25 cellular contexts compared by ENCODE assay signal in the genomic region with DNA sequence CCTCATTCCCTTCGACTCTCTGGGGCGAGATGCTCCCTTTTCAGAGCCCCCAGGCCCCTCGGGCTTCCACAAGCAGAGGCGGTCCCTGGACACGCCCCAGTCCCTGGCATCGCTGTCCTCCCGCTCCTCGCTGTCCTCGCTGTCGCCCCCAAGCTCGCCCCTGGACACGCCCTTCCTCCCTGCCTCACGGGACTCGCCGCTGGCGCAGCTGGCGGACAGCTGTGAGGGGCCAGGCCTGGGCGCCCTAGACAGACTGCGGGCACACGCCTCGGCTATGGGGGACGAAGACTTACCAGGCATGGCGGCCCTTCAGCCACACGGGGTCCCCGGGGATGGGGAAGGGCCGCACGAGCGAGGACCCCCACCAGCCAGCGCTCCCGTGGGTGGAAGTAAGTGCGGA. TPM values are rescaled to one million over a fixed set of nuclear protein-coding genes. Genes with fewer than 3 reads are reported as not detected.
"Had no signal": no experiment of that assay in that cellular context is flagged by ENCODE, and none has a peak within 500 bp of the region (broad histone marks: within the 10 kb centered on the region; RNA-seq: fewer than 3 reads in every experiment).

No MANE protein-coding gene starts in this region.

- H3K27ac Mint-ChIP-seq: activated CD4-positive, alpha-beta memory T cell treated with anti-CD3 and anti-CD28 coated beads for 36 hours; activated CD4-positive, alpha-beta T cell treated with anti-CD3 and anti-CD28 coated beads, Interleukin-2, amount 10 ng/mL, durations not matched to agents 7 days and 5 days; activated naive CD4-positive, alpha-beta T cell treated with anti-CD3 and anti-CD28 coated beads, Interleukin-2, amount 50 U/mL, for 72 hours; activated naive CD8-positive, alpha-beta T cell treated with anti-CD3 and anti-CD28 coated beads, Interleukin-2, amount 50 U/mL, for 24 hours had no signal

- H3K4me3 Mint-ChIP-seq: activated CD4-positive, alpha-beta memory T cell treated with anti-CD3 and anti-CD28 coated beads for 36 hours; activated CD4-positive, alpha-beta T cell treated with anti-CD3 and anti-CD28 coated beads, Interleukin-2, amount 10 ng/mL, durations not matched to agents 7 days and 5 days; activated naive CD8-positive, alpha-beta T cell treated with anti-CD3 and anti-CD28 coated beads, Interleukin-2, amount 50 U/mL, for 24 hours; activated T-cell treated with anti-CD3 and anti-CD28 coated beads, Interleukin-2, amount 50 U/mL, for 4 hours; T-cell had no signal

- H3K9me3 ChIP-seq: ascending aorta, body of pancreas had no signal

- H3K36me3 Mint-ChIP-seq: activated naive CD4-positive, alpha-beta T cell treated with anti-CD3 and anti-CD28 coated beads, Interleukin-2, amount 50 U/mL, for 72 hours had no signal

- H3K27ac ChIP-seq: ascending aorta, body of pancreas had no signal

- ATAC-seq: activated naive CD8-positive, alpha-beta T cell treated with anti-CD3 and anti-CD28 coated beads, Interleukin-2, amount 50 U/mL, for 24 hours; activated T-cell treated with anti-CD3 and anti-CD28 coated beads, Interleukin-2, amount 50 U/mL, for 4 hours; body of pancreas; T-cell had no signal

- DNase-seq: activated CD4-positive, alpha-beta memory T cell treated with anti-CD3 and anti-CD28 coated beads for 36 hours; activated CD4-positive, alpha-beta T cell treated with anti-CD3 and anti-CD28 coated beads, Interleukin-2, amount 10 ng/mL, durations not matched to agents 7 days and 5 days; activated CD4-positive, CD25-positive, alpha-beta regulatory T cell; activated CD8-positive, alpha-beta memory T cell treated with anti-CD3 and anti-CD28 coated beads for 24 hours; activated effector memory CD4-positive, alpha-beta T cell treated with anti-CD3 and anti-CD28 coated beads, Interleukin-2, amount 50 U/mL, for 16 hours; activated naive CD4-positive, alpha-beta T cell treated with Interleukin-2 at 50 U/mL for 16 hours; activated naive CD8-positive, alpha-beta T cell treated with anti-CD3 and anti-CD28 coated beads, Interleukin-2, amount 50 U/mL, for 24 hours; activated T-cell treated with anti-CD3 and anti-CD28 coated beads, Interleukin-2, amount 50 U/mL, for 4 hours; amniotic stem cell; body of pancreas; central memory CD4-positive, alpha-beta T cell; Karpas-422; NCI-H1105 treated with DMSO at 0.1 percent for 48 hours; NCI-H1436 treated with DMSO at 0.1 percent for 48 hours; NCI-H187 treated with DMSO at 0.1 percent for 48 hours; NCI-H2171; NCI-H2227 treated with DMSO at 0.1 percent for 48 hours; NCI-H69; NK-92 treated with Interleukin-12 subunit alpha and Interleukin-12 subunit beta, amount 100 ng/mL, for 24 hours; SIG-M5; T-cell; T-helper 2 cell; T1000 had no signal

- H3K27me3 Mint-ChIP-seq: activated CD4-positive, alpha-beta memory T cell treated with anti-CD3 and anti-CD28 coated beads for 36 hours; activated CD4-positive, alpha-beta T cell treated with anti-CD3 and anti-CD28 coated beads, Interleukin-2, amount 10 ng/mL, durations not matched to agents 7 days and 5 days; activated naive CD8-positive, alpha-beta T cell treated with anti-CD3 and anti-CD28 coated beads, Interleukin-2, amount 50 U/mL, for 24 hours; T-cell had no signal

- H3K4me1 ChIP-seq: body of pancreas had no signal

- H3K27me3 ChIP-seq: ascending aorta, body of pancreas had no signal

- H3K9me3 Mint-ChIP-seq: activated CD4-positive, alpha-beta memory T cell treated with anti-CD3 and anti-CD28 coated beads for 36 hours; activated CD4-positive, alpha-beta T cell treated with anti-CD3 and anti-CD28 coated beads, Interleukin-2, amount 10 ng/mL, durations not matched to agents 7 days and 5 days; activated naive CD4-positive, alpha-beta T cell treated with anti-CD3 and anti-CD28 coated beads, Interleukin-2, amount 50 U/mL, for 72 hours; activated naive CD8-positive, alpha-beta T cell treated with anti-CD3 and anti-CD28 coated beads, Interleukin-2, amount 50 U/mL, for 24 hours; activated T-cell treated with anti-CD3 and anti-CD28 coated beads, Interleukin-2, amount 50 U/mL, for 4 hours; T-cell had no signal

- H3K4me3 ChIP-seq: ascending aorta, body of pancreas had no signal

RNA-seq across cellular contexts. Expression of gene CLCN4, which starts 39.5 kb away (rescaled TPM):
- total RNA-seq: activated CD4-positive, alpha-beta memory T cell treated with anti-CD3 and anti-CD28 coated beads for 36 hours; activated CD4-positive, alpha-beta T cell treated with anti-CD3 and anti-CD28 coated beads, Interleukin-2, amount 10 ng/mL, durations not matched to agents 7 days and 5 days; activated naive CD4-positive, alpha-beta T cell treated with anti-CD3 and anti-CD28 coated beads, Interleukin-2, amount 50 U/mL, for 72 hours had no signal
